Comparison of ENCODE assay signal across 8 cellular contexts in the genomic region with DNA sequence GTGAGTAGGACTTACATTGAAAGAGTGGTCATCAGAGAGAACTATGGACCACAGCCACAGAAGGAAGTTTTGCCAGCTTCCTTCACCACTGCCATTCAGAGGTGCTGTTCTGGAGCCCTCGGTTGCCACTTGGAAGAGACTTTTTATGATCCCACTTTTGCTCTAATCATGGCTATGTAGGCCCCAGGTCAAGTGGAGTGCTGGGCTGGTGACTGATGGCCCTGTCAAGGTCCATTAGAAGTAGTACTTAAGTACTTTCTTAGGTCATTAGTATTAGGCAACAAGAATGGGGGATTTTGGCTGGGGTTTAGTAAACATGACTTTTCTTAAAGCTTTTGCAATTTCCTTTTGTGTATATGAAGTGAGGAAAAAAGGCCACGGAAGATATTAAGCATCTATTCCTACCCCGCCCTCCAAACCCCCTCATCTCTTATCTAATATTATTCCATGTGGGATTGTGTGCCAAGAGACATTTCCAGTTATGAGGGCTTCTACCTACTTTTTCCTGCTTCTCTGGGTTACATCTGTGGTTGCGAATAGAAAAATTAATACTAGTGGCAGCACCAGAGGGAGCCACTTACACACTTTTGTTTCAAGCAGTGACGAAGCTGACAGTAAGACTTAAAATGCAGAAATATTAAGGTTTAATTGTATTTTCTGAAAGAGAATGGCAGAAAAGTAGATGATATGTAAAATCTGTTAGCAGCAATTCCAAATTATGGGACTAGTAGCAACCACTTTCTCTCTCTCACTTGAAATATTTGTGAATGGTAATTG. TPM values are rescaled to one million over a fixed set of nuclear protein-coding genes. Genes with fewer than 3 reads are reported as not detected.
A peak's percentile ranks its signal among the peaks of the same experiment; 100 is the strongest.
DNase-seq lines count a peak whose midpoint lies in the region; ATAC-seq and TF ChIP-seq lines count a peak whose summit lies in the region.

No MANE protein-coding gene starts in this region.

- no peak overlapping the region for H3K9ac ChIP-seq in neural cell (ENCODE audit: low read length)

- H3K27me3 ChIP-seq in neural cell (ENCODE audit: insufficient read depth, low read depth, low read length), result no peaks in the 10 kb centered on the region

- H2AFZ ChIP-seq in neural cell (ENCODE audit: low read depth, low read length), result no peak overlapping the region

- H3K27ac ChIP-seq in neural cell (ENCODE audit: low read length), result no peak overlapping the region

- H3K4me2 ChIP-seq in neural cell (ENCODE audit: low read length), result no peak overlapping the region

- H3K9me3 ChIP-seq in neural cell (ENCODE audit: low read length), result no peaks in the 10 kb centered on the region

- no peak overlapping the region for H3K4me3 ChIP-seq in neural cell (ENCODE audit: low read length)

- H4K20me1 ChIP-seq in neural cell (ENCODE audit: insufficient read depth), result no peaks in the 10 kb centered on the region

- H3K36me3 ChIP-seq in neural cell (ENCODE audit: insufficient read depth, low read length), result no peaks in the 10 kb centered on the region

- ATAC-seq in GM21515 (IDR thresholded peaks at IDR 0.05; ENCODE audit: unreplicated experiment) (no peak), HG02840 (IDR thresholded peaks at IDR 0.05; ENCODE audit: low FRiP score, unreplicated experiment) (no peak)

- DNase-seq in NCI-H82 (lab: John Stamatoyannopoulos, UW) (peak; percentile 50), NCI-H82 treated with DMSO at 0.1 percent for 48 hours (lab: John Stamatoyannopoulos, UW; ENCODE audit: unreplicated experiment) (no peak), NCI-H2196 treated with DMSO at 0.1 percent for 48 hours (lab: John Stamatoyannopoulos, UW; ENCODE audit: unreplicated experiment) (peak; percentile 47), dermis blood vessel endothelial cell (peak; percentile 55), GDM1 (lab: John Stamatoyannopoulos, UW) (no peak)

- TF ChIP-seq EP300 in neural cell (conservative IDR thresholded peaks at IDR 0.05; ENCODE audit: poor library complexity, severe bottlenecking), result no peak

- no peaks in the 10 kb centered on the region for H3K79me2 ChIP-seq in neural cell (replicated peaks; ENCODE audit: insufficient read depth, low read length)

- H3K9me2 ChIP-seq in neural cell (ENCODE audit: insufficient read depth, low read length), result no peaks in the 10 kb centered on the region

- TF ChIP-seq RAD21 in neural cell (conservative IDR thresholded peaks at IDR 0.05), result peak; percentile 88

- H3F3A ChIP-seq in neural cell (ENCODE audit: insufficient read depth, low read length, poor library complexity, severe bottlenecking), result no peaks in the 10 kb centered on the region

- TF ChIP-seq CTCF in neural cell (IDR thresholded peaks at IDR 0.05; ENCODE audit: poor library complexity, severe bottlenecking), result peak; percentile 80

TF ChIP-seq in neural cell, 6 proteins besides CTCF, POLR2A, EP300 and RAD21:
- TF ChIP-seq POLR2AphosphoS5 (IDR thresholded peaks at IDR 0.05), result no peak
- no peak for TF ChIP-seq EZH2 (IDR thresholded peaks at IDR 0.05; ENCODE audit: borderline replicate concordance, insufficient read depth, low read length, poor library complexity, severe bottlenecking)
- TF ChIP-seq, protein P1, sequence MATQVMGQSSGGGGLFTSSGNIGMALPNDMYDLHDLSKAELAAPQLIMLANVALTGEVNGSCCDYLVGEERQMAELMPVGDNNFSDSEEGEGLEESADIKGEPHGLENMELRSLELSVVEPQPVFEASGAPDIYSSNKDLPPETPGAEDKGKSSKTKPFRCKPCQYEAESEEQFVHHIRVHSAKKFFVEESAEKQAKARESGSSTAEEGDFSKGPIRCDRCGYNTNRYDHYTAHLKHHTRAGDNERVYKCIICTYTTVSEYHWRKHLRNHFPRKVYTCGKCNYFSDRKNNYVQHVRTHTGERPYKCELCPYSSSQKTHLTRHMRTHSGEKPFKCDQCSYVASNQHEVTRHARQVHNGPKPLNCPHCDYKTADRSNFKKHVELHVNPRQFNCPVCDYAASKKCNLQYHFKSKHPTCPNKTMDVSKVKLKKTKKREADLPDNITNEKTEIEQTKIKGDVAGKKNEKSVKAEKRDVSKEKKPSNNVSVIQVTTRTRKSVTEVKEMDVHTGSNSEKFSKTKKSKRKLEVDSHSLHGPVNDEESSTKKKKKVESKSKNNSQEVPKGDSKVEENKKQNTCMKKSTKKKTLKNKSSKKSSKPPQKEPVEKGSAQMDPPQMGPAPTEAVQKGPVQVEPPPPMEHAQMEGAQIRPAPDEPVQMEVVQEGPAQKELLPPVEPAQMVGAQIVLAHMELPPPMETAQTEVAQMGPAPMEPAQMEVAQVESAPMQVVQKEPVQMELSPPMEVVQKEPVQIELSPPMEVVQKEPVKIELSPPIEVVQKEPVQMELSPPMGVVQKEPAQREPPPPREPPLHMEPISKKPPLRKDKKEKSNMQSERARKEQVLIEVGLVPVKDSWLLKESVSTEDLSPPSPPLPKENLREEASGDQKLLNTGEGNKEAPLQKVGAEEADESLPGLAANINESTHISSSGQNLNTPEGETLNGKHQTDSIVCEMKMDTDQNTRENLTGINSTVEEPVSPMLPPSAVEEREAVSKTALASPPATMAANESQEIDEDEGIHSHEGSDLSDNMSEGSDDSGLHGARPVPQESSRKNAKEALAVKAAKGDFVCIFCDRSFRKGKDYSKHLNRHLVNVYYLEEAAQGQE (IDR thresholded peaks at IDR 0.05; ENCODE audit: borderline replicate concordance), result no peak
- TF ChIP-seq SMC3 (conservative IDR thresholded peaks at IDR 0.05; ENCODE audit: poor library complexity), result peak; percentile 88
- no peak for TF ChIP-seq TAF1 (IDR thresholded peaks at IDR 0.05; ENCODE audit: low read depth)
- TF ChIP-seq MXI1 (conservative IDR thresholded peaks at IDR 0.05; ENCODE audit: poor library complexity, severe bottlenecking), result no peak

RNA-seq across cellular contexts. Expression of a gene that starts 13.9 kb away (rescaled TPM):
- total RNA-seq in dermis blood vessel endothelial cell, result 1.4 and 2.6 TPM in 2 replicates
- polyA plus RNA-seq in neural cell, result 2.7 and 7.1 TPM in 2 replicates
- polyA minus RNA-seq in neural cell, result 34.6 and 45.1 TPM in 2 replicates

Comparison
In these comparisons a context has a peak if more than half of its experiments do, and no peak if none do; other contexts are left out.
1. DNase-seq: peak in NCI-H82 (single experiment), NCI-H2196 treated with DMSO at 0.1 percent for 48 hours (single experiment) and dermis blood vessel endothelial cell (single experiment); none in NCI-H82 treated with DMSO at 0.1 percent for 48 hours (single experiment) and GDM1 (single experiment).